Comparison of ENCODE assay signal across 31 cellular contexts in the genomic region with DNA sequence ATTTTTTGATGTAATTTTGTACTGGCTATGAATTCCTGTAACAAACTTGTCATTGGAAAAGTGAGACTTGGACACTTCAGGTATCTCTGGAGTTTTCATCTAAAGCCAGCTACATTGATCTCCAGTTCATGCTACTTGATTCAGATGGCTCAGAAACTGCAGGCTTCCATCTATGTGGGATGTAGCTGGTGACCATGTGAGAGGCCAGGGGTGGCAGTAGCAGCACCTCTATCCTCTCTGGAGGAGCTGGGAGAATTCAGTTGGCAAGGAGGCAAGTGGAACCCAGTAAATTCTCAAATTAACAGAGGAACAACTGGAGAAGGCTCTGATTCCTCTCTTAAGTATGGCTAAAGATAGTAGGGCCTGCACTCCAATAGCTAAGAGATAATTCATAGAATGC.
"Had no signal": no experiment of that assay in that cellular context is flagged by ENCODE, and none has a peak within 500 bp of the region (broad histone marks: within the 10 kb centered on the region; RNA-seq: fewer than 3 reads in every experiment).

No MANE protein-coding gene starts in this region.

- H3K27me3 ChIP-seq: brain microvascular endothelial cell, colonic mucosa, esophagus squamous epithelium, gastroesophageal sphincter had no signal

- H3K27ac ChIP-seq: brain microvascular endothelial cell, colonic mucosa, epithelial cell of prostate, esophagus squamous epithelium, gastroesophageal sphincter, WERI-Rb-1 had no signal

- H3K4me1 ChIP-seq: colonic mucosa, esophagus squamous epithelium had no signal

- H3K4me3 Mint-ChIP-seq: activated B cell treated with CpG ODN at 0.5 μM for 24 hours; activated CD8-positive, alpha-beta T cell treated with anti-CD3 and anti-CD28 coated beads for 36 hours; activated naive CD8-positive, alpha-beta T cell; activated T-cell treated with anti-CD3 and anti-CD28 coated beads, Interleukin-2, amount 50 U/mL, for 4 hours; activated T-helper 17 cell treated with anti-CD3 and anti-CD28 coated beads, Interleukin-2, amount 50 U/mL, for 72 hours; T-helper 17 cell; T-helper 2 cell treated with Interferon-gamma antibody and Interleukin-4, amounts not matched to agents 5 μg/mL and 100 μg/mL, for 36 hours had no signal

- H3K9me3 ChIP-seq: colonic mucosa, esophagus squamous epithelium, gastroesophageal sphincter had no signal

- H3K27ac Mint-ChIP-seq: activated B cell treated with CpG ODN at 0.5 μM for 24 hours; activated CD8-positive, alpha-beta T cell treated with anti-CD3 and anti-CD28 coated beads for 36 hours; activated naive CD8-positive, alpha-beta T cell; activated T-helper 17 cell treated with anti-CD3 and anti-CD28 coated beads, Interleukin-2, amount 50 U/mL, for 72 hours; T-helper 17 cell; T-helper 2 cell treated with Interferon-gamma antibody and Interleukin-4, amounts not matched to agents 5 μg/mL and 100 μg/mL, for 36 hours had no signal

- H3K4me1 Mint-ChIP-seq: activated B cell treated with CpG ODN at 0.5 μM for 24 hours; activated T-helper 17 cell treated with anti-CD3 and anti-CD28 coated beads, Interleukin-2, amount 50 U/mL, for 72 hours; T-helper 17 cell had no signal

- H3K36me3 ChIP-seq: brain microvascular endothelial cell, colonic mucosa, esophagus squamous epithelium, gastroesophageal sphincter, WERI-Rb-1 had no signal

- ATAC-seq: activated CD4-positive, CD25-positive, alpha-beta regulatory T cell treated with anti-CD3 and anti-CD28 coated beads, Interleukin-2, amount 50 U/mL, for 24 hours; activated CD8-positive, alpha-beta T cell treated with anti-CD3 and anti-CD28 coated beads for 36 hours; activated T-cell treated with anti-CD3 and anti-CD28 coated beads, Interleukin-2, amount 50 U/mL, for 4 hours; activated T-helper 17 cell treated with anti-CD3 and anti-CD28 coated beads, Interleukin-2, amount 50 U/mL, for 72 hours; gastroesophageal sphincter; T-helper 17 cell had no signal

- H3K9me3 Mint-ChIP-seq: activated B cell treated with CpG ODN at 0.5 μM for 24 hours; activated CD8-positive, alpha-beta T cell treated with anti-CD3 and anti-CD28 coated beads for 36 hours; activated T-cell treated with anti-CD3 and anti-CD28 coated beads, Interleukin-2, amount 50 U/mL, for 4 hours; activated T-helper 17 cell treated with anti-CD3 and anti-CD28 coated beads, Interleukin-2, amount 50 U/mL, for 72 hours; T-helper 2 cell treated with Interferon-gamma antibody and Interleukin-4, amounts not matched to agents 5 μg/mL and 100 μg/mL, for 36 hours had no signal

- DNase-seq: activated B cell treated with CpG ODN at 0.5 μM for 24 hours; activated CD4-positive, alpha-beta T cell treated with anti-CD3 and anti-CD28 coated beads for 48 hours; activated CD4-positive, alpha-beta T cell treated with anti-CD3 and anti-CD28 coated beads, Interleukin-2, amount 50 U/mL, for 1 hour; activated CD4-positive, alpha-beta T cell treated with anti-CD3 and anti-CD28 coated beads, Interleukin-2, amount 50 U/mL, for 48 hours; activated CD8-positive, alpha-beta memory T cell treated with anti-CD3 and anti-CD28 coated beads for 24 hours; activated CD8-positive, alpha-beta T cell treated with anti-CD3 and anti-CD28 coated beads for 36 hours; activated effector memory CD4-positive, alpha-beta T cell treated with Interleukin-2 at 50 U/mL for 16 hours; activated gamma-delta T cell treated with Interleukin-2 at 50 U/mL for 16 hours; activated naive CD4-positive, alpha-beta T cell treated with anti-CD3 and anti-CD28 coated beads, Interleukin-2, amount 50 U/mL, for 16 hours; activated naive CD4-positive, alpha-beta T cell treated with Interleukin-2 at 50 U/mL for 16 hours; activated T-cell treated with anti-CD3 and anti-CD28 coated beads, Interleukin-2, amount 50 U/mL, for 4 hours; amniotic stem cell; anterior cingulate cortex; brain microvascular endothelial cell; central memory CD4-positive, alpha-beta T cell; cerebellar nuclear complex; colonic mucosa; effector CD8-positive, alpha-beta T cell; esophagus squamous epithelium; foreskin melanocyte; SW 1271; T-helper 1 cell; T-helper 17 cell; T1000; WERI-Rb-1 had no signal

- H3K4me3 ChIP-seq: colonic mucosa, esophagus squamous epithelium, gastroesophageal sphincter had no signal

- H3K36me3 Mint-ChIP-seq: activated naive CD8-positive, alpha-beta T cell had no signal

- H3K27me3 Mint-ChIP-seq: activated naive CD8-positive, alpha-beta T cell; activated T-helper 17 cell treated with anti-CD3 and anti-CD28 coated beads, Interleukin-2, amount 50 U/mL, for 72 hours had no signal
